8 cellular contexts compared by ENCODE assay signal in the genomic region with DNA sequence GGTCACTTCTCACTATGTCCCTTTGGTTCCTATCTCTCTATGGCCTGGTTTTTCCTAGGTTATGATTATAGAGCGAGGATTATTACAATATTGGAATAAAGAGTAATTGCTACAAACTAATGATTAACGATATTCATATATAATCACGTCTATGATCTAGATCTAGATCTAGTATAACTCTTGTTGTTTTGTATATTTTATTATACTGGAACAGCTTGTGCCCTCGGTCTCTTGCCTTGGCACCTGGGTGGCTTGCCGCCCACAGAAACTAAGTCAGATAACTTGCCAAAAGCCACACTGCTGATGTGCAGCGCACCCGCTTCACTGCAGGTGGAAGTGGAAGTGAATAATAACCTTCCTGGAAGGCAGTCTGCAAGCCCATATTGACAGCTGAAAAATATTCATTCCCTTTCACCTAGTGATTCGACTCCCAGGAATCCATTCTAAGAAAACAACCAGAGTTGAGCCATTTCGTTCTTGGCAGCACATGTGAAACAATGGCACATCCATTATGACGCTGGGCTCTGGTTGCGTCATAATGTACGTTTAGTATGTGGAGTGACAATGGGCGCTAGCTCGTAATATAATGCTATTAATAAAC. TPM values are rescaled to one million over a fixed set of nuclear protein-coding genes. Genes with fewer than 3 reads are reported as not detected.
A peak's percentile ranks its signal among the peaks of the same experiment; 100 is the strongest.
DNase-seq lines count a peak whose midpoint lies in the region; ATAC-seq, FAIRE-seq and TF ChIP-seq lines count a peak whose summit lies in the region.

No MANE protein-coding gene starts in this region.

- H3K27me3 ChIP-seq in body of pancreas = no peaks in the 10 kb centered on the region

- H3K9me3 ChIP-seq in body of pancreas (no peaks in the 10 kb centered on the region), kidney (ENCODE audit: control insufficient read depth in 1 of 2, low read length in 2 of 2) (no peaks in the 10 kb centered on the region)

- H3K4me1 ChIP-seq in body of pancreas (peaks cover 26% of the 10 kb centered on the region), kidney (ENCODE audit: control insufficient read depth in 1 of 2, insufficient read depth in 1 of 2, low read depth in 1 of 2, low read length in 2 of 2) (peaks cover 8% of the 10 kb centered on the region in 2 donors)

- no peak overlapping the region for H3K4me3 ChIP-seq in body of pancreas
- H3K4me3 ChIP-seq in kidney (ENCODE audit: low read length in 2 of 2) = peak overlapping the region; percentile 89 to 95

- FAIRE-seq in kidney (lab: Jason Lieb, UNC) = no peak

- peaks cover 0 to 5% of the 10 kb centered on the region in 2 donors for H3K27me3 Mint-ChIP-seq in stimulated activated naive B cell treated with anti-CD40 and anti-IgM and Interleukin-4, amounts not matched to agents 10 μg/mL and 1 μg/mL and 100 μg/mL, for 72 hours

- TF ChIP-seq CTCF in body of pancreas (IDR thresholded peaks at IDR 0.05) (no peak), kidney (IDR thresholded peaks at IDR 0.05; ENCODE audit: borderline replicate concordance, extremely low read depth, insufficient read depth) (no peak)

- peaks cover 4 to 12% of the 10 kb centered on the region in 2 donors for H3K36me3 Mint-ChIP-seq in stimulated activated naive B cell treated with anti-CD40 and anti-IgM and Interleukin-4, amounts not matched to agents 10 μg/mL and 1 μg/mL and 100 μg/mL, for 72 hours

- peak; percentile 20 for ATAC-seq in body of pancreas
- ATAC-seq in stimulated activated naive B cell treated with anti-CD40 and anti-IgM and Interleukin-4, amounts not matched to agents 10 μg/mL and 1 μg/mL and 100 μg/mL, for 72 hours (replicated peaks) = peak; percentile 54 to 61
- ATAC-seq in GM18517 (IDR thresholded peaks at IDR 0.05; ENCODE audit: unreplicated experiment) = no peak

- intact Hi-C loops in body of pancreas (cut with DNase I) = no loop called here
- intact Hi-C loops in kidney (cut with DNase I) = no loop called here

- peak overlapping the region; percentile 95 for H3K27ac Mint-ChIP-seq in stimulated activated naive B cell treated with anti-CD40 and anti-IgM and Interleukin-4, amounts not matched to agents 10 μg/mL and 1 μg/mL and 100 μg/mL, for 72 hours

- TF ChIP-seq POLR2A in body of pancreas (IDR thresholded peaks at IDR 0.05) = no peak

- H3K27ac ChIP-seq in body of pancreas = peak overlapping the region; percentile 86 to 92 (median 90)
- H3K27ac ChIP-seq in kidney (ENCODE audit: low read depth in 2 of 2, low read length in 2 of 2) = peak overlapping the region in 1 of 2 donors; percentile 89

- no peaks in the 10 kb centered on the region for H3K9me3 Mint-ChIP-seq in stimulated activated naive B cell treated with anti-CD40 and anti-IgM and Interleukin-4, amounts not matched to agents 10 μg/mL and 1 μg/mL and 100 μg/mL, for 72 hours

- H3K9ac ChIP-seq in kidney (ENCODE audit: low read length in 2 of 2) = peak overlapping the region in 1 of 2 donors; percentile 77

- H3K36me3 ChIP-seq in body of pancreas (replicated peaks in 1 of 2; ENCODE audit: insufficient read depth in 1 of 2, low read depth in 2 of 2) = no peaks in the 10 kb centered on the region
- no peaks in the 10 kb centered on the region for H3K36me3 ChIP-seq in kidney (ENCODE audit: control insufficient read depth in 1 of 2, insufficient read depth in 2 of 2, low read length in 2 of 2)

- peak; percentile 53 for DNase-seq in NCI-H1436 (lab: John Stamatoyannopoulos, UW)
- no peak for DNase-seq in NCI-H1436 treated with DMSO at 0.1 percent for 48 hours (lab: John Stamatoyannopoulos, UW)
- peak; percentile 58 for DNase-seq in NCI-H2227 treated with DMSO at 0.1 percent for 48 hours (lab: John Stamatoyannopoulos, UW)
- peak in 3 of 4 donors; percentile 43 to 50 (median 45) for DNase-seq in body of pancreas
- no peak for DNase-seq in kidney
- DNase-seq in stimulated activated naive B cell treated with anti-CD40 and anti-IgM and Interleukin-4, amounts not matched to agents 10 μg/mL and 1 μg/mL and 100 μg/mL, for 72 hours = peak; percentile 29
- no peak for DNase-seq in amniotic stem cell (lab: John Stamatoyannopoulos, UW)

- peaks cover 11 to 17% of the 10 kb centered on the region in 2 donors for H3K4me1 Mint-ChIP-seq in stimulated activated naive B cell treated with anti-CD40 and anti-IgM and Interleukin-4, amounts not matched to agents 10 μg/mL and 1 μg/mL and 100 μg/mL, for 72 hours

- H3K4me3 Mint-ChIP-seq in stimulated activated naive B cell treated with anti-CD40 and anti-IgM and Interleukin-4, amounts not matched to agents 10 μg/mL and 1 μg/mL and 100 μg/mL, for 72 hours = peak overlapping the region; percentile 88 to 93

- WGBS in body of pancreas, 2 donors = 22 to 23% methylated on average over 14 of the region's 14 CpGs

RNA-seq across cellular contexts. Expression of a gene that starts 0.7 kb away (rescaled TPM):
- total RNA-seq in body of pancreas = 10 to 100 TPM in 1 of 2 donors, 1 to 10 TPM in 1; 4.7 to 10.2 TPM
- 1.3 TPM for total RNA-seq in kidney
- polyA plus RNA-seq in kidney (ENCODE audit: insufficient read depth, low read depth, low replicate concordance) = 2.1 TPM

RNA-seq across cellular contexts. Expression of a gene that starts 17.0 kb away (rescaled TPM):
- total RNA-seq in body of pancreas (10 to 100 TPM; 16.6 to 19.1 TPM), kidney (56.1 TPM)
- 35.9 TPM for polyA plus RNA-seq in kidney (ENCODE audit: insufficient read depth, low read depth, low replicate concordance)

RNA-seq across cellular contexts. Expression of a gene that starts 42.0 kb away (rescaled TPM):
- total RNA-seq in body of pancreas = 10 to 100 TPM in 1 of 2 donors, 1 to 10 TPM in 1; 9.9 to 17.9 TPM
- total RNA-seq in kidney = 37.9 TPM
- 400 TPM for polyA plus RNA-seq in kidney (ENCODE audit: insufficient read depth, low read depth, low replicate concordance)

Comparison
In these comparisons a context has a peak if more than half of its experiments do, and no peak if none do; other contexts are left out.
1. DNase-seq: peak in NCI-H1436 (single experiment), NCI-H2227 treated with DMSO at 0.1 percent for 48 hours (single experiment), body of pancreas (3 of 4) and stimulated activated naive B cell treated with anti-CD40 and anti-IgM and Interleukin-4, amounts not matched to agents 10 μg/mL and 1 μg/mL and 100 μg/mL, for 72 hours (single experiment); none in NCI-H1436 treated with DMSO at 0.1 percent for 48 hours (single experiment), kidney (single experiment) and amniotic stem cell (single experiment).
2. H3K4me3 ChIP-seq: peak in kidney (2 of 2); none in body of pancreas (0 of 2).